ENCODE assay signal across 12 cellular contexts in genomic region chr3:4778740-4779139, GRCh38.
"Had no signal": no experiment of that assay in that cellular context is flagged by ENCODE, and none has a peak within 500 bp of the region (broad histone marks: within the 10 kb centered on the region; RNA-seq: fewer than 3 reads in every experiment).

No MANE protein-coding gene starts in this region.

- H3K79me2 ChIP-seq: parathyroid adenoma had no signal

- H3K36me3 ChIP-seq: vagina had no signal

- H3K4me3 Mint-ChIP-seq: activated T-cell treated with anti-CD3 and anti-CD28 coated beads, Interleukin-2, amount 50 U/mL, for 24 hours; effector memory CD8-positive, alpha-beta T cell had no signal

- H3K27me3 ChIP-seq: thyroid gland, vagina had no signal

- H3K4me3 ChIP-seq: lower lobe of right lung, thyroid gland, vagina had no signal

- ATAC-seq: effector memory CD8-positive, alpha-beta T cell; left colon; lower lobe of right lung had no signal

- H3K9me3 ChIP-seq: lower lobe of right lung, thyroid gland, vagina had no signal

- H3K27me3 Mint-ChIP-seq: activated T-cell treated with anti-CD3 and anti-CD28 coated beads, Interleukin-2, amount 50 U/mL, for 24 hours; effector memory CD8-positive, alpha-beta T cell had no signal

- H3K27ac Mint-ChIP-seq: activated T-cell treated with anti-CD3 and anti-CD28 coated beads, Interleukin-2, amount 50 U/mL, for 24 hours had no signal

- DNase-seq: activated CD4-positive, alpha-beta T cell treated with anti-CD3 and anti-CD28 coated beads for 48 hours; activated gamma-delta T cell; activated T-cell treated with anti-CD3 and anti-CD28 coated beads, Interleukin-2, amount 50 U/mL, for 24 hours; aorta; dermis blood vessel endothelial cell; effector memory CD8-positive, alpha-beta T cell; left colon; lower lobe of right lung; stimulated activated CD4-positive, alpha-beta T cell treated with anti-CD3 and anti-CD28 coated beads, Interleukin-1b, Interleukin-23, amount 100 ng/mL, for 48 hours; thyroid gland had no signal

- H3K27ac ChIP-seq: lower lobe of right lung, parathyroid adenoma, thyroid gland, vagina had no signal

- H3K9me3 Mint-ChIP-seq: activated T-cell treated with anti-CD3 and anti-CD28 coated beads, Interleukin-2, amount 50 U/mL, for 24 hours; effector memory CD8-positive, alpha-beta T cell had no signal

- H3K9ac ChIP-seq: parathyroid adenoma had no signal

- H2AFZ ChIP-seq: parathyroid adenoma had no signal

- H3K4me1 ChIP-seq: lower lobe of right lung, thyroid gland had no signal
